Comparison of ENCODE assay signal across 14 cellular contexts in the genomic region with DNA sequence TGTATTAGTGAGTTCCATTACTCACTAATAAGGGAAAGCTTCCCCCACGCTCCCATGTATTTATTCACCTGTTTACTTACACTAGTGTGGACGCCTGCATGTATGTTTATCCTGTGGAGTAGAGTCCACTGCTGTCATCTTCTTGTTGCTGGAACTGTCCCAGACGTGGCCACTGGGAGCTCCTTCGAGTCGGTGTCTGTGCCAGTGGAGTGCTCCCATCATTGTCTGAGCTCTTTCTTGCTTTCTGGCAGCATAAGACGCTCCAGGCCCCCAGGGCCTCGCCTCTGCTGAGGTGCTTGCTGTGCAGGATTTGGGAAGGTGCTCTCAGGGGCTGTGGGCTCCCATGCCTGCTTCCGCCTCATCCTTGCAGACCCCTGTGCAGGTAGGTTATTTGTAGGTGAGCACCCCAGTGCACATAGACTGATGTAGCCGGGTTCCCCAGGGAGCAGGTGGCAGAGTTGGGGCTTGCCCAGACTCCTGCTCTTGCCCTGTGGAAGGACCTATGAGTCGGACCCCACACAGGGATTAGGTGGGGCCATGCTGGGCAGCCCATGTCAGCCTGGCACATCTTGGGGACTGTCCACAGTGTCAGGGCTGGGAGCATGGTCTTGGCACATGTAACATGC. TPM values are rescaled to one million over a fixed set of nuclear protein-coding genes. Genes with fewer than 3 reads are reported as not detected.
"Had no signal": no experiment of that assay in that cellular context is flagged by ENCODE, and none has a peak within 500 bp of the region (broad histone marks: within the 10 kb centered on the region; RNA-seq: fewer than 3 reads in every experiment).

No MANE protein-coding gene starts in this region.

- H3K27ac ChIP-seq: adrenal gland, sigmoid colon, thyroid gland, WERI-Rb-1 had no signal

- H3K36me3 Mint-ChIP-seq: activated naive CD4-positive, alpha-beta T cell treated with anti-CD3 and anti-CD28 coated beads, Interleukin-2, amount 50 U/mL, for 72 hours; stimulated activated naive B cell treated with anti-CD40 and anti-IgM and Interleukin-4, amounts not matched to agents 10 μg/mL and 1 μg/mL and 100 μg/mL, for 72 hours had no signal

- H3K9me3 Mint-ChIP-seq: activated naive CD4-positive, alpha-beta T cell treated with anti-CD3 and anti-CD28 coated beads, Interleukin-2, amount 50 U/mL, for 72 hours; activated T-helper 1 cell treated with anti-CD3 and anti-CD28 coated beads, Interleukin-12 subunit alpha, Interleukin-12 subunit beta, Interleukin-2, Interleukin-4 antibody, amounts not matched to agents 30 ng/mL and 10 ng/mL and 1 ng/mL, durations not matched to agents 14 hours and 24 hours and 36 hours; nephron; stimulated activated naive B cell treated with anti-CD40 and anti-IgM and Interleukin-4, amounts not matched to agents 10 μg/mL and 1 μg/mL and 100 μg/mL, for 72 hours had no signal

- H3K4me1 Mint-ChIP-seq: nephron; stimulated activated naive B cell treated with anti-CD40 and anti-IgM and Interleukin-4, amounts not matched to agents 10 μg/mL and 1 μg/mL and 100 μg/mL, for 72 hours had no signal

- H3K9me3 ChIP-seq: adrenal gland, sigmoid colon, thyroid gland had no signal

- DNase-seq: activated CD4-positive, alpha-beta T cell treated with anti-CD3 and anti-CD28 coated beads for 1 hour; activated CD4-positive, alpha-beta T cell treated with anti-CD3 and anti-CD28 coated beads, Interleukin-2, amount 50 U/mL, for 4 hours; activated gamma-delta T cell treated with Interleukin-2 at 50 U/mL for 16 hours; adrenal gland; sigmoid colon; stimulated activated naive B cell treated with anti-CD40 and anti-IgM and Interleukin-4, amounts not matched to agents 10 μg/mL and 1 μg/mL and 100 μg/mL, for 72 hours; T-helper 2 cell; thyroid gland; WERI-Rb-1 had no signal

- H3K27ac Mint-ChIP-seq: activated naive CD4-positive, alpha-beta T cell treated with anti-CD3 and anti-CD28 coated beads, Interleukin-2, amount 50 U/mL, for 72 hours; activated T-helper 1 cell treated with anti-CD3 and anti-CD28 coated beads, Interleukin-12 subunit alpha, Interleukin-12 subunit beta, Interleukin-2, Interleukin-4 antibody, amounts not matched to agents 30 ng/mL and 10 ng/mL and 1 ng/mL, durations not matched to agents 14 hours and 24 hours and 36 hours; nephron; stimulated activated naive B cell treated with anti-CD40 and anti-IgM and Interleukin-4, amounts not matched to agents 10 μg/mL and 1 μg/mL and 100 μg/mL, for 72 hours had no signal

- H3K4me3 ChIP-seq: adrenal gland, lung, sigmoid colon, thyroid gland had no signal

- H3K4me1 ChIP-seq: adrenal gland, sigmoid colon, thyroid gland had no signal

- H3K27me3 ChIP-seq: adrenal gland, thyroid gland had no signal

- ATAC-seq: activated naive CD4-positive, alpha-beta T cell treated with anti-CD3 and anti-CD28 coated beads, Interleukin-2, amount 50 U/mL, for 72 hours; left lobe of liver; stimulated activated naive B cell treated with anti-CD40 and anti-IgM and Interleukin-4, amounts not matched to agents 10 μg/mL and 1 μg/mL and 100 μg/mL, for 72 hours had no signal

- H3K36me3 ChIP-seq: adrenal gland, sigmoid colon, thyroid gland, WERI-Rb-1 had no signal

- H3K4me3 Mint-ChIP-seq: activated T-helper 1 cell treated with anti-CD3 and anti-CD28 coated beads, Interleukin-12 subunit alpha, Interleukin-12 subunit beta, Interleukin-2, Interleukin-4 antibody, amounts not matched to agents 30 ng/mL and 10 ng/mL and 1 ng/mL, durations not matched to agents 14 hours and 24 hours and 36 hours; nephron; stimulated activated naive B cell treated with anti-CD40 and anti-IgM and Interleukin-4, amounts not matched to agents 10 μg/mL and 1 μg/mL and 100 μg/mL, for 72 hours had no signal

RNA-seq across cellular contexts. Expression of a gene that starts 16.6 kb away (rescaled TPM):
- total RNA-seq: activated naive CD4-positive, alpha-beta T cell treated with anti-CD3 and anti-CD28 coated beads, Interleukin-2, amount 50 U/mL, for 72 hours; activated T-helper 1 cell treated with anti-CD3 and anti-CD28 coated beads, Interleukin-12 subunit alpha, Interleukin-12 subunit beta, Interleukin-2, Interleukin-4 antibody, amounts not matched to agents 30 ng/mL and 10 ng/mL and 1 ng/mL, durations not matched to agents 14 hours and 24 hours and 36 hours had no signal
